2 cellular contexts compared by ENCODE assay signal in the genomic region with DNA sequence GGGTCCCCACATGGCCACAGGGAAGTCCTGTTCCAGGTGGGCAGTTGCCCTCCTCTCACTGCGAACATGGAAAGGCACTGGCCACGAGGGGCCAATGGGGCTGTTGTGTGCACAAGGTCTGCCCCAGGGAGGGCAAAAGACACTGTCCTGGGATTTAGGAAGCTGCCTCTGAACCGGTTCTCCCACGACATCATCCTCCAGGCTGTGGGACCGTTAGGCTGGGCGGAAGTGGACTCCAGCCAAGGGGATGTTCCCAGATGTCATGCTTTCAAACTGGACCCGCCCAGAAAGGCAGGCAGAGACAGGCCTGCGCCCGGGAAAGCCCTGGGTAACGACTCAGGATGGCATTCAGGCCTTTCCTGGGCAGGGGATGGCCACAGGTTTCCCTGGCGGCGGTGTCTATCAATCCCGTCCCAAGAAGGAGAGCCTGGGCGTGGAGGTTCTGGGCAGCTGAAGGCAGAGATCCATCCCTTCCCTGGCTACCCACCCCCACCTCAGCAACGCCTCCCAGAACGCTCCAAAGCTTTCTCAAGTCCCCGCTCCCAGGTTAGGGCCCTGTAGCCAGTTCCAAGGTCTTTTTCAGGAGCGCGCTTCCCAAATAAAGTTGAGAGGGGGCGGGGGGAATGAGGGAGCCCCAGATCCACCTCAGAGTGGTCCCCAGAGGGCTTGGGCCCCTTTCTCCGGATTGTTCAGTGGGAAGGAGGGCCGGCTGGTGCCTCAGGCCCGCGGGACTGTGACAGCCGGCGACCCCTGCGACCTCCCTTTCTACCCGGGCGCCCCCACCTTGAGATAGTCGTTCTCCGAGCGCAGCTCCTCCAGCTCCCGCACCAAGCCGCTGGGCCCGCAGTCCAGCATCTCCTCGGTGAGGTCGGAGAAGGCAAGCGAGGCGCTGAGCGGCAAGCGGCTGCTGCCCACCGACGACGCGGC.
TF ChIP-seq lines count a peak whose summit lies in the region.

No MANE protein-coding gene starts in this region.

TF ChIP-seq in HEK293, 187 proteins besides CTCF, POLR2A, EP300 and RAD21 (continued from another document and continues in another):
- TF ChIP-seq, protein P1, sequence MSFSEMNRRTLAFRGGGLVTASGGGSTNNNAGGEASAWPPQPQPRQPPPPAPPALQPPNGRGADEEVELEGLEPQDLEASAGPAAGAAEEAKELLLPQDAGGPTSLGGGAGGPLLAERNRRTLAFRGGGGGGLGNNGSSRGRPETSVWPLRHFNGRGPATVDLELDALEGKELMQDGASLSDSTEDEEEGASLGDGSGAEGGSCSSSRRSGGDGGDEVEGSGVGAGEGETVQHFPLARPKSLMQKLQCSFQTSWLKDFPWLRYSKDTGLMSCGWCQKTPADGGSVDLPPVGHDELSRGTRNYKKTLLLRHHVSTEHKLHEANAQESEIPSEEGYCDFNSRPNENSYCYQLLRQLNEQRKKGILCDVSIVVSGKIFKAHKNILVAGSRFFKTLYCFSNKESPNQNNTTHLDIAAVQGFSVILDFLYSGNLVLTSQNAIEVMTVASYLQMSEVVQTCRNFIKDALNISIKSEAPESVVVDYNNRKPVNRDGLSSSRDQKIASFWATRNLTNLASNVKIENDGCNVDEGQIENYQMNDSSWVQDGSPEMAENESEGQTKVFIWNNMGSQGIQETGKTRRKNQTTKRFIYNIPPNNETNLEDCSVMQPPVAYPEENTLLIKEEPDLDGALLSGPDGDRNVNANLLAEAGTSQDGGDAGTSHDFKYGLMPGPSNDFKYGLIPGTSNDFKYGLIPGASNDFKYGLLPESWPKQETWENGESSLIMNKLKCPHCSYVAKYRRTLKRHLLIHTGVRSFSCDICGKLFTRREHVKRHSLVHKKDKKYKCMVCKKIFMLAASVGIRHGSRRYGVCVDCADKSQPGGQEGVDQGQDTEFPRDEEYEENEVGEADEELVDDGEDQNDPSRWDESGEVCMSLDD (tag by site-specific recombination; IDR thresholded peaks at IDR 0.05) = no peak
- TF ChIP-seq MZF1 (tag by site-specific recombination; IDR thresholded peaks at IDR 0.05; ENCODE audit: borderline replicate concordance) (no peak), HOXD13 (CRISPR knock-in tag; IDR thresholded peaks at IDR 0.05; ENCODE audit: borderline replicate concordance) (no peak), ZNF121 (tag by site-specific recombination; IDR thresholded peaks at IDR 0.05) (no peak), ZNF777 (tag by site-specific recombination; IDR thresholded peaks at IDR 0.05; ENCODE audit: borderline replicate concordance) (no peak), ZNF114 (tag by site-specific recombination; IDR thresholded peaks at IDR 0.05) (no peak), HOXA7 (CRISPR knock-in tag; IDR thresholded peaks at IDR 0.05; ENCODE audit: borderline replicate concordance) (no peak), ZNF146 (tag by site-specific recombination; IDR thresholded peaks at IDR 0.05) (no peak), ZNF76 (tag by site-specific recombination; IDR thresholded peaks at IDR 0.05; ENCODE audit: borderline replicate concordance, low read depth) (no peak), MEIS1 (CRISPR knock-in tag; IDR thresholded peaks at IDR 0.05; ENCODE audit: borderline replicate concordance) (no peak), ZNF416 (tag by site-specific recombination; IDR thresholded peaks at IDR 0.05) (no peak), ZNF747 (tag by site-specific recombination; IDR thresholded peaks at IDR 0.05) (no peak), REPIN1 (tag by site-specific recombination; IDR thresholded peaks at IDR 0.05; ENCODE audit: low read depth) (no peak), ZNF184 (tag by site-specific recombination; IDR thresholded peaks at IDR 0.05) (no peak), KLF10 (tag by site-specific recombination; IDR thresholded peaks at IDR 0.05) (no peak), SETDB1 (IDR thresholded peaks at IDR 0.05; ENCODE audit: insufficient read length, low read length) (no peak), ZNF394 (tag by site-specific recombination; IDR thresholded peaks at IDR 0.05; ENCODE audit: borderline replicate concordance) (no peak)
- TF ChIP-seq, protein P2, sequence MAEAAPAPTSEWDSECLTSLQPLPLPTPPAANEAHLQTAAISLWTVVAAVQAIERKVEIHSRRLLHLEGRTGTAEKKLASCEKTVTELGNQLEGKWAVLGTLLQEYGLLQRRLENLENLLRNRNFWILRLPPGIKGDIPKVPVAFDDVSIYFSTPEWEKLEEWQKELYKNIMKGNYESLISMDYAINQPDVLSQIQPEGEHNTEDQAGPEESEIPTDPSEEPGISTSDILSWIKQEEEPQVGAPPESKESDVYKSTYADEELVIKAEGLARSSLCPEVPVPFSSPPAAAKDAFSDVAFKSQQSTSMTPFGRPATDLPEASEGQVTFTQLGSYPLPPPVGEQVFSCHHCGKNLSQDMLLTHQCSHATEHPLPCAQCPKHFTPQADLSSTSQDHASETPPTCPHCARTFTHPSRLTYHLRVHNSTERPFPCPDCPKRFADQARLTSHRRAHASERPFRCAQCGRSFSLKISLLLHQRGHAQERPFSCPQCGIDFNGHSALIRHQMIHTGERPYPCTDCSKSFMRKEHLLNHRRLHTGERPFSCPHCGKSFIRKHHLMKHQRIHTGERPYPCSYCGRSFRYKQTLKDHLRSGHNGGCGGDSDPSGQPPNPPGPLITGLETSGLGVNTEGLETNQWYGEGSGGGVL (tag by site-specific recombination; IDR thresholded peaks at IDR 0.05) = no peak
- TF ChIP-seq, protein P3, sequence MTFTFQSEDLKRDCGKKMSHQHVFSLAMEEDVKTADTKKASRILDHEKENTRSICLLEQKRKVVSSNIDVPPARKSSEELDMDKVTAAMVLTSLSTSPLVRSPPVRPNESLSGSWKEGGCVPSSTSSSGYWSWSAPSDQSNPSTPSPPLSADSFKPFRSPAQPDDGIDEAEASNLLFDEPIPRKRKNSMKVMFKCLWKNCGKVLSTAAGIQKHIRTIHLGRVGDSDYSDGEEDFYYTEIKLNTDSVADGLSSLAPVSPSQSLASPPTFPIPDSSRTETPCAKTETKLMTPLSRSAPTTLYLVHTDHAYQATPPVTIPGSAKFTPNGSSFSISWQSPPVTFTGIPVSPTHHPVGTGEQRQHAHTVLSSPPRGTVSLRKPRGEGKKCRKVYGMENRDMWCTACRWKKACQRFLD (tag by site-specific recombination; IDR thresholded peaks at IDR 0.05) = no peak
- TF ChIP-seq, protein P4, sequence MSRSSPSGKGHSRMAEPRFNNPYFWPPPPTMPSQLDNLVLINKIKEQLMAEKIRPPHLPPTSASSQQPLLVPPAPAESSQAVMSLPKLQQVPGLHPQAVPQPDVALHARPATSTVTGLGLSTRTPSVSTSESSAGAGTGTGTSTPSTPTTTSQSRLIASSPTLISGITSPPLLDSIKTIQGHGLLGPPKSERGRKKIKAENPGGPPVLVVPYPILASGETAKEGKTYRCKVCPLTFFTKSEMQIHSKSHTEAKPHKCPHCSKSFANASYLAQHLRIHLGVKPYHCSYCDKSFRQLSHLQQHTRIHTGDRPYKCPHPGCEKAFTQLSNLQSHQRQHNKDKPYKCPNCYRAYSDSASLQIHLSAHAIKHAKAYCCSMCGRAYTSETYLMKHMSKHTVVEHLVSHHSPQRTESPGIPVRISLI (tag by site-specific recombination; IDR thresholded peaks at IDR 0.05) = no peak
- TF ChIP-seq, protein P5, sequence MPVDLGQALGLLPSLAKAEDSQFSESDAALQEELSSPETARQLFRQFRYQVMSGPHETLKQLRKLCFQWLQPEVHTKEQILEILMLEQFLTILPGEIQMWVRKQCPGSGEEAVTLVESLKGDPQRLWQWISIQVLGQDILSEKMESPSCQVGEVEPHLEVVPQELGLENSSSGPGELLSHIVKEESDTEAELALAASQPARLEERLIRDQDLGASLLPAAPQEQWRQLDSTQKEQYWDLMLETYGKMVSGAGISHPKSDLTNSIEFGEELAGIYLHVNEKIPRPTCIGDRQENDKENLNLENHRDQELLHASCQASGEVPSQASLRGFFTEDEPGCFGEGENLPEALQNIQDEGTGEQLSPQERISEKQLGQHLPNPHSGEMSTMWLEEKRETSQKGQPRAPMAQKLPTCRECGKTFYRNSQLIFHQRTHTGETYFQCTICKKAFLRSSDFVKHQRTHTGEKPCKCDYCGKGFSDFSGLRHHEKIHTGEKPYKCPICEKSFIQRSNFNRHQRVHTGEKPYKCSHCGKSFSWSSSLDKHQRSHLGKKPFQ (tag by site-specific recombination; IDR thresholded peaks at IDR 0.05) = no peak

TF ChIP-seq in HepG2, 621 proteins besides CTCF, POLR2A, EP300 and RAD21 (continued from another document and continues in another):
- TF ChIP-seq, protein P6, sequence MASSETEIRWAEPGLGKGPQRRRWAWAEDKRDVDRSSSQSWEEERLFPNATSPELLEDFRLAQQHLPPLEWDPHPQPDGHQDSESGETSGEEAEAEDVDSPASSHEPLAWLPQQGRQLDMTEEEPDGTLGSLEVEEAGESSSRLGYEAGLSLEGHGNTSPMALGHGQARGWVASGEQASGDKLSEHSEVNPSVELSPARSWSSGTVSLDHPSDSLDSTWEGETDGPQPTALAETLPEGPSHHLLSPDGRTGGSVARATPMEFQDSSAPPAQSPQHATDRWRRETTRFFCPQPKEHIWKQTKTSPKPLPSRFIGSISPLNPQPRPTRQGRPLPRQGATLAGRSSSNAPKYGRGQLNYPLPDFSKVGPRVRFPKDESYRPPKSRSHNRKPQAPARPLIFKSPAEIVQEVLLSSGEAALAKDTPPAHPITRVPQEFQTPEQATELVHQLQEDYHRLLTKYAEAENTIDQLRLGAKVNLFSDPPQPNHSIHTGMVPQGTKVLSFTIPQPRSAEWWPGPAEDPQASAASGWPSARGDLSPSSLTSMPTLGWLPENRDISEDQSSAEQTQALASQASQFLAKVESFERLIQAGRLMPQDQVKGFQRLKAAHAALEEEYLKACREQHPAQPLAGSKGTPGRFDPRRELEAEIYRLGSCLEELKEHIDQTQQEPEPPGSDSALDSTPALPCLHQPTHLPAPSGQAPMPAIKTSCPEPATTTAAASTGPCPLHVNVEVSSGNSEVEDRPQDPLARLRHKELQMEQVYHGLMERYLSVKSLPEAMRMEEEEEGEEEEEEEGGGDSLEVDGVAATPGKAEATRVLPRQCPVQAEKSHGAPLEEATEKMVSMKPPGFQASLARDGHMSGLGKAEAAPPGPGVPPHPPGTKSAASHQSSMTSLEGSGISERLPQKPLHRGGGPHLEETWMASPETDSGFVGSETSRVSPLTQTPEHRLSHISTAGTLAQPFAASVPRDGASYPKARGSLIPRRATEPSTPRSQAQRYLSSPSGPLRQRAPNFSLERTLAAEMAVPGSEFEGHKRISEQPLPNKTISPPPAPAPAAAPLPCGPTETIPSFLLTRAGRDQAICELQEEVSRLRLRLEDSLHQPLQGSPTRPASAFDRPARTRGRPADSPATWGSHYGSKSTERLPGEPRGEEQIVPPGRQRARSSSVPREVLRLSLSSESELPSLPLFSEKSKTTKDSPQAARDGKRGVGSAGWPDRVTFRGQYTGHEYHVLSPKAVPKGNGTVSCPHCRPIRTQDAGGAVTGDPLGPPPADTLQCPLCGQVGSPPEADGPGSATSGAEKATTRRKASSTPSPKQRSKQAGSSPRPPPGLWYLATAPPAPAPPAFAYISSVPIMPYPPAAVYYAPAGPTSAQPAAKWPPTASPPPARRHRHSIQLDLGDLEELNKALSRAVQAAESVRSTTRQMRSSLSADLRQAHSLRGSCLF (CRISPR knock-in tag; IDR thresholded peaks at IDR 0.05; ENCODE audit: borderline replicate concordance) = no peak
- TF ChIP-seq KAT7 (CRISPR knock-in tag; IDR thresholded peaks at IDR 0.05; ENCODE audit: borderline replicate concordance) (peak; percentile 59; the same call in 1 of the 2 replicates), RBFOX2 (IDR thresholded peaks at IDR 0.05; ENCODE audit: low read depth, low read length) (peak; percentile 43; the same call in 1 of the 2 replicates), ZNF17 (CRISPR knock-in tag; IDR thresholded peaks at IDR 0.05) (no peak), RFX3 (CRISPR knock-in tag; IDR thresholded peaks at IDR 0.05) (no peak), HMG20A (CRISPR knock-in tag; IDR thresholded peaks at IDR 0.05; ENCODE audit: borderline replicate concordance) (no peak)
- TF ChIP-seq, protein P7, sequence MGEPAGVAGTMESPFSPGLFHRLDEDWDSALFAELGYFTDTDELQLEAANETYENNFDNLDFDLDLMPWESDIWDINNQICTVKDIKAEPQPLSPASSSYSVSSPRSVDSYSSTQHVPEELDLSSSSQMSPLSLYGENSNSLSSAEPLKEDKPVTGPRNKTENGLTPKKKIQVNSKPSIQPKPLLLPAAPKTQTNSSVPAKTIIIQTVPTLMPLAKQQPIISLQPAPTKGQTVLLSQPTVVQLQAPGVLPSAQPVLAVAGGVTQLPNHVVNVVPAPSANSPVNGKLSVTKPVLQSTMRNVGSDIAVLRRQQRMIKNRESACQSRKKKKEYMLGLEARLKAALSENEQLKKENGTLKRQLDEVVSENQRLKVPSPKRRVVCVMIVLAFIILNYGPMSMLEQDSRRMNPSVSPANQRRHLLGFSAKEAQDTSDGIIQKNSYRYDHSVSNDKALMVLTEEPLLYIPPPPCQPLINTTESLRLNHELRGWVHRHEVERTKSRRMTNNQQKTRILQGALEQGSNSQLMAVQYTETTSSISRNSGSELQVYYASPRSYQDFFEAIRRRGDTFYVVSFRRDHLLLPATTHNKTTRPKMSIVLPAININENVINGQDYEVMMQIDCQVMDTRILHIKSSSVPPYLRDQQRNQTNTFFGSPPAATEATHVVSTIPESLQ (CRISPR knock-in tag; conservative IDR thresholded peaks at IDR 0.05) = 0 out of 2 replicates have a peak, but pooled peaks have one; percentile 26
- TF ChIP-seq, protein P8, sequence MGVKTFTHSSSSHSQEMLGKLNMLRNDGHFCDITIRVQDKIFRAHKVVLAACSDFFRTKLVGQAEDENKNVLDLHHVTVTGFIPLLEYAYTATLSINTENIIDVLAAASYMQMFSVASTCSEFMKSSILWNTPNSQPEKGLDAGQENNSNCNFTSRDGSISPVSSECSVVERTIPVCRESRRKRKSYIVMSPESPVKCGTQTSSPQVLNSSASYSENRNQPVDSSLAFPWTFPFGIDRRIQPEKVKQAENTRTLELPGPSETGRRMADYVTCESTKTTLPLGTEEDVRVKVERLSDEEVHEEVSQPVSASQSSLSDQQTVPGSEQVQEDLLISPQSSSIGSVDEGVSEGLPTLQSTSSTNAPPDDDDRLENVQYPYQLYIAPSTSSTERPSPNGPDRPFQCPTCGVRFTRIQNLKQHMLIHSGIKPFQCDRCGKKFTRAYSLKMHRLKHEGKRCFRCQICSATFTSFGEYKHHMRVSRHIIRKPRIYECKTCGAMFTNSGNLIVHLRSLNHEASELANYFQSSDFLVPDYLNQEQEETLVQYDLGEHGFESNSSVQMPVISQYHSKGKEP (CRISPR knock-in tag; IDR thresholded peaks at IDR 0.05) = 0 out of 2 replicates have a peak, but pooled peaks have one; percentile 32
- TF ChIP-seq, protein P9, sequence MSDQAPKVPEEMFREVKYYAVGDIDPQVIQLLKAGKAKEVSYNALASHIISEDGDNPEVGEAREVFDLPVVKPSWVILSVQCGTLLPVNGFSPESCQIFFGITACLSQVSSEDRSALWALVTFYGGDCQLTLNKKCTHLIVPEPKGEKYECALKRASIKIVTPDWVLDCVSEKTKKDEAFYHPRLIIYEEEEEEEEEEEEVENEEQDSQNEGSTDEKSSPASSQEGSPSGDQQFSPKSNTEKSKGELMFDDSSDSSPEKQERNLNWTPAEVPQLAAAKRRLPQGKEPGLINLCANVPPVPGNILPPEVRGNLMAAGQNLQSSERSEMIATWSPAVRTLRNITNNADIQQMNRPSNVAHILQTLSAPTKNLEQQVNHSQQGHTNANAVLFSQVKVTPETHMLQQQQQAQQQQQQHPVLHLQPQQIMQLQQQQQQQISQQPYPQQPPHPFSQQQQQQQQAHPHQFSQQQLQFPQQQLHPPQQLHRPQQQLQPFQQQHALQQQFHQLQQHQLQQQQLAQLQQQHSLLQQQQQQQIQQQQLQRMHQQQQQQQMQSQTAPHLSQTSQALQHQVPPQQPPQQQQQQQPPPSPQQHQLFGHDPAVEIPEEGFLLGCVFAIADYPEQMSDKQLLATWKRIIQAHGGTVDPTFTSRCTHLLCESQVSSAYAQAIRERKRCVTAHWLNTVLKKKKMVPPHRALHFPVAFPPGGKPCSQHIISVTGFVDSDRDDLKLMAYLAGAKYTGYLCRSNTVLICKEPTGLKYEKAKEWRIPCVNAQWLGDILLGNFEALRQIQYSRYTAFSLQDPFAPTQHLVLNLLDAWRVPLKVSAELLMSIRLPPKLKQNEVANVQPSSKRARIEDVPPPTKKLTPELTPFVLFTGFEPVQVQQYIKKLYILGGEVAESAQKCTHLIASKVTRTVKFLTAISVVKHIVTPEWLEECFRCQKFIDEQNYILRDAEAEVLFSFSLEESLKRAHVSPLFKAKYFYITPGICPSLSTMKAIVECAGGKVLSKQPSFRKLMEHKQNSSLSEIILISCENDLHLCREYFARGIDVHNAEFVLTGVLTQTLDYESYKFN (CRISPR knock-in tag; conservative IDR thresholded peaks at IDR 0.05) = 0 out of 2 replicates have a peak, but pooled peaks have one; percentile 26
